19 cellular contexts compared by ENCODE assay signal in genomic region chr10:127034790-127035189, GRCh38.
A peak's percentile ranks its signal among the peaks of the same experiment; 100 is the strongest.
DNase-seq lines count a peak whose midpoint lies in the region; ATAC-seq, FAIRE-seq and TF ChIP-seq lines count a peak whose summit lies in the region.
"Had no signal": no experiment of that assay in that cellular context is flagged by ENCODE, and none has a peak within 500 bp of the region (broad histone marks: within the 10 kb centered on the region; RNA-seq: fewer than 3 reads in every experiment).

No MANE protein-coding gene starts in this region.

- no peak overlapping the region for H2BK12ac ChIP-seq in trophoblast cell (ENCODE audit: low read length)

- ATAC-seq in K562: no peak
- no peak for ATAC-seq in left lobe of liver
- ATAC-seq in natural killer cell: no peak

- FAIRE-seq in K562 (lab: Jason Lieb, UNC): no peak
- FAIRE-seq: G401.6 had no signal

- no peak overlapping the region for H3K14ac ChIP-seq in trophoblast cell (ENCODE audit: low read length)

- H3K27me3 Mint-ChIP-seq in natural killer cell (ENCODE audit: low read depth in 2 of 2): peaks cover 7 to 14% of the 10 kb centered on the region in 2 donors
- H3K27me3 Mint-ChIP-seq: B cell had no signal

- in situ Hi-C loops in K562 (cut with MboI): no loop called here

- no peaks in the 10 kb centered on the region for H4K20me1 ChIP-seq in K562 (replicated peaks; ENCODE audit: control insufficient read depth, insufficient read depth, low read length)

- no peak for TF ChIP-seq POLR2A in K562 (conservative IDR thresholded peaks at IDR 0.05)

- H3K27ac Mint-ChIP-seq in natural killer cell: no peak overlapping the region
- H3K27ac Mint-ChIP-seq: B cell had no signal

- H3K4me1 ChIP-seq in K562 (replicated peaks in 1 of 2; ENCODE audit: control insufficient read depth in 2 of 2, insufficient read depth in 2 of 2, low read length in 2 of 2) (no peaks in the 10 kb centered on the region), trophoblast cell (ENCODE audit: control insufficient read depth in 1 of 2, insufficient read depth in 2 of 2, low read length in 2 of 2) (peaks cover 0 to 3% of the 10 kb centered on the region in 2 experiments)

- H3K4me2 ChIP-seq in K562 (ENCODE audit: insufficient read depth, low read length) (no peak overlapping the region), trophoblast cell (ENCODE audit: low read length) (no peak overlapping the region)
- H3K4me2 ChIP-seq: KMS-11 had no signal

- H4K12ac ChIP-seq in trophoblast cell (ENCODE audit: low read depth, low read length): no peak overlapping the region

- TF ChIP-seq CTCF in K562 (IDR thresholded peaks at IDR 0.05 in 2 of 3, conservative IDR thresholded peaks at IDR 0.05 in 1 of 3; ENCODE audit: insufficient read depth in 2 of 3, low read depth in 1 of 3, low read length in 3 of 3): no peak
- no peak for TF ChIP-seq CTCF in retinal pigment epithelial cell (conservative IDR thresholded peaks at IDR 0.05; ENCODE audit: low read depth, low read length)
- TF ChIP-seq CTCF in natural killer cell (IDR thresholded peaks at IDR 0.05): no peak

- H2BK120ac ChIP-seq in trophoblast cell (ENCODE audit: insufficient read depth, low read length, poor library complexity): no peak overlapping the region

- H3K79me2 ChIP-seq in K562 (ENCODE audit: control insufficient read depth, insufficient read depth, low read length): no peaks in the 10 kb centered on the region
- no peaks in the 10 kb centered on the region for H3K79me2 ChIP-seq in trophoblast cell (ENCODE audit: control insufficient read depth, insufficient read depth, low read length, poor library complexity)

- no peak overlapping the region for H3K4me3 ChIP-seq in K562
- H3K4me3 ChIP-seq in retinal pigment epithelial cell (ENCODE audit: low read length): no peak overlapping the region
- H3K4me3 ChIP-seq in trophoblast cell (ENCODE audit: low read depth, low read length): no peak overlapping the region

- no peaks in the 10 kb centered on the region for H3K36me3 Mint-ChIP-seq in natural killer cell

- POLR2A ChIA-PET in K562 (lab: Yijun Ruan, JAX): no interaction called here

- intact Hi-C loops in K562 (cut with micrococcal nuclease): no loop called here
- intact Hi-C loops in natural killer cell (cut with micrococcal nuclease): no loop called here

- H3K23ac ChIP-seq in trophoblast cell (ENCODE audit: low read length): no peak overlapping the region

- CTCF ChIA-PET in K562 (lab: Yijun Ruan, JAX; ENCODE audit: low intra/inter-chr PET ratio): no interaction called here

- H4K8ac ChIP-seq in trophoblast cell (ENCODE audit: low read depth, low read length): no peak overlapping the region

- H3K27ac ChIP-seq in K562 (ENCODE audit: extremely low read depth, low read depth, low read length) (no peak overlapping the region), trophoblast cell (ENCODE audit: low read depth, low read length) (no peak overlapping the region)
- H3K27ac ChIP-seq: KMS-11, RWPE1 had no signal

- H3K27me3 ChIP-seq in K562 (ENCODE audit: control insufficient read depth in 2 of 2, insufficient read depth in 2 of 2, low read length in 2 of 2) (no peaks in the 10 kb centered on the region), trophoblast cell (ENCODE audit: insufficient read depth, low read length) (no peaks in the 10 kb centered on the region)

- no peak for TF ChIP-seq EP300 in K562 (IDR thresholded peaks at IDR 0.05; ENCODE audit: low read length)

- H3K9me3 Mint-ChIP-seq in natural killer cell: no peaks in the 10 kb centered on the region

- no peak overlapping the region for H2BK5ac ChIP-seq in trophoblast cell (ENCODE audit: low read depth, low read length, poor library complexity)

- BruUV-seq in K562 (replicated peaks; lab: Mats Ljungman, UMichigan): no TSS peak

- H4K91ac ChIP-seq in trophoblast cell (ENCODE audit: low read depth, low read length): no peak overlapping the region

- DNase-seq in NCI-H2227 (lab: John Stamatoyannopoulos, UW; ENCODE audit: unreplicated experiment) (peak; percentile 8), NCI-H2227 treated with DMSO at 0.1 percent for 48 hours (lab: John Stamatoyannopoulos, UW) (no peak), K562 (ENCODE audit: extremely low read depth in 1 of 4, low spot score in 3 of 4) (no peak), left lobe of liver (ENCODE audit: low spot score) (peak; percentile 11), retinal pigment epithelial cell (ENCODE audit: low read depth) (peak; percentile 17), amniotic stem cell (lab: John Stamatoyannopoulos, UW) (no peak), natural killer cell (no peak), trophoblast cell (no peak)
- DNase-seq: 8988T, MV-4-11, NCI-H1417, NCI-H187 treated with DMSO at 0.1 percent for 48 hours, NCI-H446 treated with DMSO at 0.1 percent for 48 hours, NCI-H774, SIG-M5 had no signal

- H3K9ac ChIP-seq in K562 (ENCODE audit: insufficient read depth in 1 of 2, low read depth in 2 of 2, low read length in 2 of 2) (no peak overlapping the region), trophoblast cell (ENCODE audit: low read length) (no peak overlapping the region)
- H3K9ac ChIP-seq: KMS-11 had no signal

- no peak overlapping the region for H2AK5ac ChIP-seq in trophoblast cell (ENCODE audit: low read length)

- 0% methylated on average over 2 of the region's 5 CpGs for WGBS in K562 (ENCODE audit: insufficient coverage, low coverage, missing lambda C conversion rate)
- WGBS in trophoblast cell (ENCODE audit: extremely low coverage, insufficient coverage, insufficient read length): no CpG with 5 or more reads among the region's 5 CpGs

- H3K9me3 ChIP-seq in K562 (replicated peaks; ENCODE audit: control insufficient read depth, insufficient read depth, low read depth, low read length) (no peaks in the 10 kb centered on the region), trophoblast cell (ENCODE audit: insufficient read depth, low read depth, low read length) (peaks cover 2% of the 10 kb centered on the region)

- H3K4me1 Mint-ChIP-seq in natural killer cell: peaks cover 14 to 20% of the 10 kb centered on the region in 2 donors
- H3K4me1 Mint-ChIP-seq: B cell had no signal

- no peak overlapping the region for H3K4ac ChIP-seq in trophoblast cell (ENCODE audit: low read depth, low read length)

- H3K4me3 Mint-ChIP-seq in natural killer cell: no peak overlapping the region
- H3K4me3 Mint-ChIP-seq: B cell had no signal

- H3K9me1 ChIP-seq in K562 (ENCODE audit: control insufficient read depth, insufficient read depth, low read length): no peaks in the 10 kb centered on the region

- H3K36me3 ChIP-seq in K562 (ENCODE audit: control insufficient read depth, insufficient read depth, low read length) (no peaks in the 10 kb centered on the region), trophoblast cell (ENCODE audit: control insufficient read depth in 1 of 2, insufficient read depth in 2 of 2, low read length in 2 of 2) (peaks cover 38 to 53% of the 10 kb centered on the region in 2 experiments)

- H3K79me1 ChIP-seq in trophoblast cell (ENCODE audit: low read length): no peaks in the 10 kb centered on the region

- no peak for TF ChIP-seq RAD21 in K562 (CRISPR knock-in tag; conservative IDR thresholded peaks at IDR 0.05 in 1 of 2, IDR thresholded peaks at IDR 0.05 in 1 of 2)

- no peak overlapping the region for H2AFZ ChIP-seq in K562 (ENCODE audit: low read depth, low read length)
- H2AFZ ChIP-seq in trophoblast cell (ENCODE audit: insufficient read depth, low read length, poor library complexity): no peak overlapping the region

- no peak overlapping the region for H3K18ac ChIP-seq in trophoblast cell (ENCODE audit: low read length)

TF ChIP-seq in K562, 482 proteins besides CTCF, POLR2A, EP300 and RAD21:
- TF ChIP-seq HIVEP1 (CRISPR knock-in tag; IDR thresholded peaks at IDR 0.05) (no peak), RFX1 (IDR thresholded peaks at IDR 0.05) (0 out of 2 replicates have a peak, but pooled peaks have one; percentile 14)
- TF ChIP-seq, protein P1, sequence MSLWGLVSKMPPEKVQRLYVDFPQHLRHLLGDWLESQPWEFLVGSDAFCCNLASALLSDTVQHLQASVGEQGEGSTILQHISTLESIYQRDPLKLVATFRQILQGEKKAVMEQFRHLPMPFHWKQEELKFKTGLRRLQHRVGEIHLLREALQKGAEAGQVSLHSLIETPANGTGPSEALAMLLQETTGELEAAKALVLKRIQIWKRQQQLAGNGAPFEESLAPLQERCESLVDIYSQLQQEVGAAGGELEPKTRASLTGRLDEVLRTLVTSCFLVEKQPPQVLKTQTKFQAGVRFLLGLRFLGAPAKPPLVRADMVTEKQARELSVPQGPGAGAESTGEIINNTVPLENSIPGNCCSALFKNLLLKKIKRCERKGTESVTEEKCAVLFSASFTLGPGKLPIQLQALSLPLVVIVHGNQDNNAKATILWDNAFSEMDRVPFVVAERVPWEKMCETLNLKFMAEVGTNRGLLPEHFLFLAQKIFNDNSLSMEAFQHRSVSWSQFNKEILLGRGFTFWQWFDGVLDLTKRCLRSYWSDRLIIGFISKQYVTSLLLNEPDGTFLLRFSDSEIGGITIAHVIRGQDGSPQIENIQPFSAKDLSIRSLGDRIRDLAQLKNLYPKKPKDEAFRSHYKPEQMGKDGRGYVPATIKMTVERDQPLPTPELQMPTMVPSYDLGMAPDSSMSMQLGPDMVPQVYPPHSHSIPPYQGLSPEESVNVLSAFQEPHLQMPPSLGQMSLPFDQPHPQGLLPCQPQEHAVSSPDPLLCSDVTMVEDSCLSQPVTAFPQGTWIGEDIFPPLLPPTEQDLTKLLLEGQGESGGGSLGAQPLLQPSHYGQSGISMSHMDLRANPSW (CRISPR knock-in tag; IDR thresholded peaks at IDR 0.05): no peak

Comparison
In these comparisons a context has a peak if more than half of its experiments do, and no peak if none do; other contexts are left out.
1. DNase-seq: peak in NCI-H2227 (single experiment), left lobe of liver (single experiment) and retinal pigment epithelial cell (single experiment); none in NCI-H2227 treated with DMSO at 0.1 percent for 48 hours (single experiment), K562 (0 of 4), amniotic stem cell (single experiment), natural killer cell (single experiment) and trophoblast cell (0 of 2).